In genomic region chr17:34199932-34200534, GRCh38 we compare ENCODE assay signal across 8 cellular contexts. TPM values are rescaled to one million over a fixed set of nuclear protein-coding genes. Genes with fewer than 3 reads are reported as not detected.
A peak's percentile ranks its signal among the peaks of the same experiment; 100 is the strongest.
DNase-seq lines count a peak whose midpoint lies in the region; ATAC-seq and TF ChIP-seq lines count a peak whose summit lies in the region.

No MANE protein-coding gene starts in this region.

- H3K4me1 Mint-ChIP-seq in activated CD4-positive, alpha-beta memory T cell treated with anti-CD3 and anti-CD28 coated beads for 36 hours (ENCODE audit: low read depth): peaks cover 9% of the 10 kb centered on the region

- no peaks in the 10 kb centered on the region for H3K27me3 ChIP-seq in lung (ENCODE audit: control insufficient read depth, insufficient read depth)

- no peak overlapping the region for H3K27ac Mint-ChIP-seq in activated CD4-positive, alpha-beta memory T cell treated with anti-CD3 and anti-CD28 coated beads for 36 hours

- H3K36me3 ChIP-seq in lung (ENCODE audit: control insufficient read depth in 2 of 2, insufficient read depth in 2 of 2, low read length in 2 of 2): no peaks in the 10 kb centered on the region

- CTCF ChIA-PET in activated CD4-positive, alpha-beta memory T cell treated with anti-CD3 and anti-CD28 coated beads for 36 hours (lab: Charles Lee): interaction anchor here (0.6 to 7.9 kb wide), 22 partner anchors 9 to 220 kb away, joined by 3 to 358 read pairs (median 6); partner anchors contain the start of genes CCL1 and CCL13

- no peak overlapping the region for H3K4me3 ChIP-seq in lung

- H3K9me3 Mint-ChIP-seq in activated CD4-positive, alpha-beta memory T cell treated with anti-CD3 and anti-CD28 coated beads for 36 hours: peaks cover 2% of the 10 kb centered on the region

- no peak overlapping the region for H3K27ac ChIP-seq in lung (ENCODE audit: low read depth in 1 of 2, low read length in 1 of 2)

- peak; percentile 100 for TF ChIP-seq CTCF in lung (IDR thresholded peaks at IDR 0.05; ENCODE audit: control extremely low read depth, extremely low read depth)

- 10 to 17% methylated on average over 8 of the region's 8 CpGs for WGBS in lung, 2 donors

- no peak overlapping the region for H3K4me3 Mint-ChIP-seq in activated CD4-positive, alpha-beta memory T cell treated with anti-CD3 and anti-CD28 coated beads for 36 hours

- peak; percentile 40 for ATAC-seq in HG03565 (IDR thresholded peaks at IDR 0.05; ENCODE audit: unreplicated experiment)
- peak; percentile 96 for ATAC-seq in lung (ENCODE audit: insufficient read depth, low FRiP score)
- ATAC-seq in HG02623 (IDR thresholded peaks at IDR 0.05; ENCODE audit: unreplicated experiment): no peak

- H3K36me3 Mint-ChIP-seq in activated CD4-positive, alpha-beta memory T cell treated with anti-CD3 and anti-CD28 coated beads for 36 hours: no peaks in the 10 kb centered on the region

- peaks cover 0 to 4% of the 10 kb centered on the region in 2 donors for H3K9me3 ChIP-seq in lung (ENCODE audit: control insufficient read depth in 2 of 2, insufficient read depth in 1 of 2, low read length in 1 of 2)

- POLR2A ChIA-PET in activated CD4-positive, alpha-beta memory T cell treated with anti-CD3 and anti-CD28 coated beads for 36 hours (lab: Charles Lee): interaction anchor here (3.2 kb wide), 1 partner anchor 162 kb away, joined by 18 read pairs; the partner anchor contains the start of gene CCL1

- no peaks in the 10 kb centered on the region for H3K4me1 ChIP-seq in lung (ENCODE audit: control insufficient read depth in 2 of 2, insufficient read depth in 2 of 2, low read length in 2 of 2)

- H3K27me3 Mint-ChIP-seq in activated CD4-positive, alpha-beta memory T cell treated with anti-CD3 and anti-CD28 coated beads for 36 hours: peaks cover 44% of the 10 kb centered on the region

- DNase-seq in DMS79 treated with DMSO at 0.1 percent for 48 hours (lab: John Stamatoyannopoulos, UW): peak; percentile 88
- DNase-seq in NCI-H82 (lab: John Stamatoyannopoulos, UW): peak; percentile 92
- DNase-seq in activated CD4-positive, alpha-beta memory T cell treated with anti-CD3 and anti-CD28 coated beads for 36 hours: peak; percentile 73
- peak; percentile 65 for DNase-seq in effector CD4-positive, alpha-beta T cell
- DNase-seq in lung (ENCODE audit: low spot score): peak; percentile 84
- peak; percentile 34 for DNase-seq in stimulated activated CD8-positive, alpha-beta memory T cell treated with anti-CD3 and anti-CD28 coated beads, Interleukin-15, amount 100 ng/mL, for 1 hour (ENCODE audit: low read depth)

- intact Hi-C loops in activated CD4-positive, alpha-beta memory T cell treated with anti-CD3 and anti-CD28 coated beads for 36 hours (cut with micrococcal nuclease): loop anchor here (1.0 to 5.0 kb wide), 2 partner anchors 62 to 161 kb away; no protein-coding TSS in a partner anchor

RNA-seq across cellular contexts. Expression of gene CCL2, which starts 55.1 kb away (rescaled TPM):
- total RNA-seq in activated CD4-positive, alpha-beta memory T cell treated with anti-CD3 and anti-CD28 coated beads for 36 hours: not detected
- total RNA-seq in lung: 10 to 100 TPM; 80.8 to 93.5 TPM
- 1,000 to 10,000 TPM in 1 of 2 donors, 100 to 1,000 TPM in 1; 226 to 1,172 TPM for polyA plus RNA-seq in lung

Comparison
In these comparisons a context has a peak if more than half of its experiments do, and no peak if none do; other contexts are left out.
1. DNase-seq: peak in every context shown above with its lines; median percentile 92 in NCI-H82; 88 in DMS79 treated with DMSO at 0.1 percent for 48 hours; 84 in lung; 73 in activated CD4-positive, alpha-beta memory T cell treated with anti-CD3 and anti-CD28 coated beads for 36 hours; 65 in effector CD4-positive, alpha-beta T cell; 34 in stimulated activated CD8-positive, alpha-beta memory T cell treated with anti-CD3 and anti-CD28 coated beads, Interleukin-15, amount 100 ng/mL, for 1 hour.
2. RNA of gene CCL2, which starts 55.1 kb away (total RNA-seq): 80.8 to 93.5 TPM in lung; not detected in activated CD4-positive, alpha-beta memory T cell treated with anti-CD3 and anti-CD28 coated beads for 36 hours; every median in the first group is over 10 times any median in the second.